In genomic region chr13:37155613-37156097, GRCh38 we compare ENCODE assay signal across 11 cellular contexts. TPM values are rescaled to one million over a fixed set of nuclear protein-coding genes. Genes with fewer than 3 reads are reported as not detected.
DNase-seq lines count a peak whose midpoint lies in the region; ATAC-seq, FAIRE-seq and TF ChIP-seq lines count a peak whose summit lies in the region.
"Not testable (repeated sequence)": the region's sequence is repeated elsewhere in the genome, so short reads cannot be mapped to it uniquely, and the experiment has no call there.
"Had no signal": no experiment of that assay in that cellular context is flagged by ENCODE, and none has a peak within 500 bp of the region (broad histone marks: within the 10 kb centered on the region; RNA-seq: fewer than 3 reads in every experiment).

No MANE protein-coding gene starts in this region.

- DNase-seq in COR-L47 (lab: John Stamatoyannopoulos, UW) = peak; percentile 32
- peak; percentile 46 for DNase-seq in NCI-H1417 treated with DMSO at 0.1 percent for 48 hours (lab: John Stamatoyannopoulos, UW)
- DNase-seq in NCI-H2171 treated with DMSO at 0.1 percent for 48 hours (lab: John Stamatoyannopoulos, UW) = peak; percentile 8
- peak; percentile 7 for DNase-seq in PC-3
- not testable (repeated sequence) for DNase-seq in HepG2 (ENCODE audit: low spot score)

- 5% methylated on average over 6 of the region's 22 CpGs for WGBS in HepG2 (ENCODE audit: low lambda C conversion rate)

- CTCF ChIA-PET in HEK293 (lab: Yijun Ruan, JAX); PC-3 (lab: Charles Lee); HepG2 (lab: Yijun Ruan, JAX; ENCODE audit: low intra/inter-chr PET ratio, low total read pairs): not testable (repeated sequence)

- intact Hi-C loops in PC-3 (cut with micrococcal nuclease); HepG2 (cut with micrococcal nuclease; ENCODE audit: unreplicated experiment): not testable (repeated sequence)

- H3K79me2 ChIP-seq in PC-3 (ENCODE audit: low read length); HepG2 (ENCODE audit: insufficient read depth, low read length): not testable (repeated sequence)

- H3K9me3 ChIP-seq in HEK293 (ENCODE audit: control insufficient read depth, insufficient read depth, low read depth, low read length); PC-3 (ENCODE audit: low read length); HepG2 (ENCODE audit: low read length): not testable (repeated sequence)

- H3K4me1 ChIP-seq in HEK293 (ENCODE audit: control insufficient read depth, insufficient read depth, low read length); PC-3 (ENCODE audit: insufficient read depth, low read length); HepG2 (ENCODE audit: insufficient read depth, low read length): not testable (repeated sequence)

- TF ChIP-seq CTCF in HEK293 (tag by site-specific recombination; IDR thresholded peaks at IDR 0.05) = peak; percentile 50; the same call in 1 of the 2 replicates
- not testable (repeated sequence) for TF ChIP-seq CTCF in PC-3 (conservative IDR thresholded peaks at IDR 0.05; ENCODE audit: low read depth, low read length); VCaP (conservative IDR thresholded peaks at IDR 0.05); HepG2 (CRISPR knock-in tag; IDR thresholded peaks at IDR 0.05)

- H2AFZ ChIP-seq in PC-3 (ENCODE audit: low read length) = peak overlapping the region; percentile 69
- not testable (repeated sequence) for H2AFZ ChIP-seq in HepG2 (ENCODE audit: low read length)

- not testable (repeated sequence) for TF ChIP-seq POLR2A in HepG2 (IDR thresholded peaks at IDR 0.05; ENCODE audit: insufficient read depth in 1 of 2, low read depth in 2 of 2, low read length in 2 of 2)

- not testable (repeated sequence) for TF ChIP-seq EP300 in HepG2 (IDR thresholded peaks at IDR 0.05; ENCODE audit: low read depth in 2 of 2, low read length in 2 of 2); HepG2 (CRISPR knock-in tag; IDR thresholded peaks at IDR 0.05; ENCODE audit: borderline replicate concordance)

- not testable (repeated sequence) for H3K27me3 ChIP-seq in PC-3 (ENCODE audit: low read length); HepG2 (ENCODE audit: control insufficient read depth in 1 of 2, insufficient read depth in 2 of 2, low read length in 2 of 2)

- H3K4me3 ChIP-seq in HEK293 (ENCODE audit: low read depth, low read length) = not testable (repeated sequence)
- peak overlapping the region; percentile 65 for H3K4me3 ChIP-seq in PC-3 (ENCODE audit: low read length)
- H3K4me3 ChIP-seq in HepG2 (replicated peaks in 1 of 3; ENCODE audit: insufficient read depth in 1 of 3, low read depth in 2 of 3, low read length in 3 of 3) = peak overlapping the region; percentile 47 to 52 (median 49); a peak in 5 of 6 replicates

- in situ Hi-C loops in HepG2 (cut with HindIII; ENCODE audit: extremely low pct_ligation_motif_present, low pct_unique_long_range_greater_than_20kb) = not testable (repeated sequence)

- FAIRE-seq in HepG2 (lab: Jason Lieb, UNC) = not testable (repeated sequence)

- H3K36me3 ChIP-seq in HEK293 (ENCODE audit: control insufficient read depth in 2 of 2, insufficient read depth in 1 of 2, low read length in 2 of 2); PC-3 (ENCODE audit: low read depth, low read length); HepG2 (replicated peaks in 1 of 2; ENCODE audit: control insufficient read depth in 1 of 2, insufficient read depth in 2 of 2, low read length in 2 of 2): not testable (repeated sequence)

- TF ChIP-seq RAD21 in HepG2 (CRISPR knock-in tag; IDR thresholded peaks at IDR 0.05) = not testable (repeated sequence)

- H3K27ac ChIP-seq in HEK293 (ENCODE audit: extremely low read depth, low read depth, low read length) (peak overlapping the region; percentile 54; the same call in 1 of the 2 replicates), VCaP (peak overlapping the region; percentile 77)
- H3K27ac ChIP-seq in PC-3 (ENCODE audit: low read length); HepG2 (ENCODE audit: extremely low read length, insufficient read depth, low read length): not testable (repeated sequence)

- not testable (repeated sequence) for H3F3A ChIP-seq in PC-3 (ENCODE audit: low read length, unreplicated experiment)

- H3K9me2 ChIP-seq in PC-3 (replicated peaks; ENCODE audit: low read length) = not testable (repeated sequence)

- not testable (repeated sequence) for ATAC-seq in PC-3, HepG2

- TSS peak; percentile 54 for BruUV-seq in PC-3 (replicated peaks; lab: Mats Ljungman, UMichigan)
- TSS peak; percentile 60 for BruUV-seq in HepG2 (replicated peaks; lab: Mats Ljungman, UMichigan)

- POLR2A ChIA-PET in HEK293 (lab: Yijun Ruan, JAX); PC-3 (lab: Charles Lee; ENCODE audit: unreplicated experiment); HepG2 (lab: Yijun Ruan, JAX): not testable (repeated sequence)

- peak overlapping the region; percentile 41 for H3K9ac ChIP-seq in PC-3 (ENCODE audit: low read length)
- not testable (repeated sequence) for H3K9ac ChIP-seq in HepG2 (ENCODE audit: insufficient read depth, low read depth, low read length)

- H4K20me1 ChIP-seq in PC-3 (ENCODE audit: low read length); HepG2 (ENCODE audit: insufficient read depth, low read length): not testable (repeated sequence)

- peak overlapping the region; percentile 81 for H3K4me2 ChIP-seq in PC-3 (ENCODE audit: low read length)
- H3K4me2 ChIP-seq in HepG2 (ENCODE audit: low read depth, low read length) = peak overlapping the region; percentile 42; the same call in 1 of the 2 replicates

TF ChIP-seq in HEK293, 187 proteins besides CTCF, POLR2A, EP300 and RAD21 (continues in another document):
- peak; percentile 39; the same call in 1 of the 2 replicates for TF ChIP-seq EGR2 (tag by site-specific recombination; IDR thresholded peaks at IDR 0.05; ENCODE audit: low read depth)

RNA-seq across cellular contexts. Expression of gene CSNK1A1L, which starts 50.2 kb away (rescaled TPM):
- total RNA-seq in PC-3 (2014; rRNA removed) (not detected in 2 replicates), HepG2 (2016; rRNA removed; fragmentation: Illumina TruSeq; extraction: Trizol) (not detected in 2 replicates)
- total RNA-seq in HepG2 (2016; cell fraction: cytosol; rRNA removed; fragmentation: Illumina TruSeq; extraction: Trizol; ENCODE audit: low read depth) = not detected in 2 replicates
- not detected in 2 replicates for total RNA-seq in HepG2 (2016; cell fraction: insoluble cytoplasmic fraction; rRNA removed; fragmentation: Illumina TruSeq; extraction: Trizol)
- not detected in 2 replicates for total RNA-seq in HepG2 (2016; cell fraction: membrane; rRNA removed; fragmentation: Illumina TruSeq; extraction: Trizol)
- not detected in 2 replicates for total RNA-seq in HepG2 (2016; cell fraction: nucleus; rRNA removed; fragmentation: Illumina TruSeq; extraction: Trizol)
- not detected in 2 replicates for polyA plus RNA-seq in HepG2 (2011; rRNA removed)
- not detected in 2 replicates for polyA plus RNA-seq in HepG2 (2011; cell fraction: cytosol; rRNA removed)
- not detected in 2 replicates for polyA plus RNA-seq in HepG2 (2011; cell fraction: nucleus; rRNA removed)
- polyA plus RNA-seq in HepG2 (2012) = not detected in 2 replicates
- not detected in 2 replicates for polyA plus RNA-seq in HepG2 (2016; cell fraction: cytosol; fragmentation: Illumina TruSeq; extraction: Trizol; ENCODE audit: low read depth)
- not detected in 2 replicates for polyA plus RNA-seq in HepG2 (2016; cell fraction: insoluble cytoplasmic fraction; fragmentation: Illumina TruSeq; extraction: Trizol; ENCODE audit: low read depth)
- not detected in 2 replicates for polyA plus RNA-seq in HepG2 (2016; cell fraction: membrane; fragmentation: Illumina TruSeq; extraction: Trizol; ENCODE audit: low read depth)
- polyA plus RNA-seq in HepG2 (2016; cell fraction: nucleus; fragmentation: Illumina TruSeq; extraction: Trizol; ENCODE audit: insufficient read depth, low read depth) = not detected in 2 replicates
- polyA minus RNA-seq in HepG2 (2011; rRNA and poly(A)+ RNA removed; ENCODE audit: low replicate concordance) = not detected in 2 replicates
- polyA minus RNA-seq in HepG2 (2011; cell fraction: cytosol; rRNA and poly(A)+ RNA removed) = not detected in 2 replicates
- not detected in 2 replicates for polyA minus RNA-seq in HepG2 (2011; cell fraction: nucleus; rRNA and poly(A)+ RNA removed)
- total RNA-seq: A673; CD8-positive, alpha-beta T cell; G401; H4 had no signal
